In the genomic region with DNA sequence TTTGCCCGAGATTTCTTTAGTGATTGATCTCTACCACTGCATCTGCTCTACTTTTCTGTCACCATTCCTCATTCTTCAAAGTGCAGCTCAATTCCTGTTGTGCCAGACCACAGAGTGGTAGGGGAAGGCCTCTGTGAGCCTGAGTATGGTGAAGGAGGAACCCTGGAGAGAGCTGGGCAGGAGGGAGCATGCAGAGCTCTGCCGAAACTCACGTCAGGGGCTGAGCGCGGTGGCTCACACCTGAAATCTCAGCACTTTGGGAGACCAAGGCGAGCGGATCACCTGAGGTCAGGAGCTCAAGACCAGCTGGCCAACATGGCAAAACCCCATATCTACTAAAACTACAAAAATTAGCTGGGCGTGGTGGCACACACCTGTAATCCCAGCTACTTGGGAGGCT, we compare ENCODE assay signal across 29 cellular contexts. TPM values are rescaled to one million over a fixed set of nuclear protein-coding genes. Genes with fewer than 3 reads are reported as not detected.
"Had no signal": no experiment of that assay in that cellular context is flagged by ENCODE, and none has a peak within 500 bp of the region (broad histone marks: within the 10 kb centered on the region; RNA-seq: fewer than 3 reads in every experiment).

No MANE protein-coding gene starts in this region.

- H3K4me1 ChIP-seq: lower lobe of right lung had no signal

- H3K27ac ChIP-seq: heart left ventricle, lower lobe of right lung, suprapubic skin, tibial artery, WERI-Rb-1 had no signal

- H3K4me3 ChIP-seq: heart left ventricle, lower lobe of right lung, mucosa of descending colon, pancreas, spleen, suprapubic skin, tibial artery had no signal

- DNase-seq: activated CD4-positive, alpha-beta memory T cell treated with anti-CD3 and anti-CD28 coated beads, Interleukin-2, amount 10 ng/mL, durations not matched to agents 7 days and 5 days; activated CD4-positive, alpha-beta T cell treated with anti-CD3 and anti-CD28 coated beads, Interleukin-2, amount 10 ng/mL, durations not matched to agents 7 days and 5 days; activated CD4-positive, CD25-positive, alpha-beta regulatory T cell treated with anti-CD3 and anti-CD28 coated beads, Interleukin-2, amount 50 U/mL, for 72 hours; activated CD8-positive, alpha-beta memory T cell treated with anti-CD3 and anti-CD28 coated beads, Interleukin-2, amount 50 U/mL, for 48 hours; activated gamma-delta T cell treated with Interleukin-2 at 50 U/mL for 16 hours; activated naive CD8-positive, alpha-beta T cell treated with anti-CD3 and anti-CD28 coated beads, Interleukin-2, amount 50 U/mL, for 24 hours; activated T-cell treated with anti-CD3 and anti-CD28 coated beads, Interleukin-2, amount 50 U/mL, for 24 hours; amygdala; endodermal cell; heart left ventricle; kidney glomerular epithelial cell; lower lobe of right lung; mucosa of descending colon; nephron progenitor cell; pancreas; spleen; stimulated activated naive CD4-positive, alpha-beta T cell; SW 1271; T-helper 17 cell; T1000; tibial artery; WERI-Rb-1 had no signal

- H3K27me3 ChIP-seq: heart left ventricle, pancreas, spleen, suprapubic skin, tibial artery had no signal

- ATAC-seq: activated naive CD8-positive, alpha-beta T cell treated with anti-CD3 and anti-CD28 coated beads, Interleukin-2, amount 50 U/mL, for 24 hours; left lobe of liver; lower lobe of right lung; mucosa of descending colon; T-helper 17 cell had no signal

- H3K27ac Mint-ChIP-seq: activated CD4-positive, alpha-beta memory T cell treated with anti-CD3 and anti-CD28 coated beads, Interleukin-2, amount 10 ng/mL, durations not matched to agents 7 days and 5 days; activated CD4-positive, alpha-beta T cell treated with anti-CD3 and anti-CD28 coated beads, Interleukin-2, amount 10 ng/mL, durations not matched to agents 7 days and 5 days; activated naive CD4-positive, alpha-beta T cell treated with anti-CD3 and anti-CD28 coated beads, Interleukin-2, amount 50 U/mL, for 24 hours; activated naive CD8-positive, alpha-beta T cell treated with anti-CD3 and anti-CD28 coated beads, Interleukin-2, amount 50 U/mL, for 24 hours; activated T-cell treated with anti-CD3 and anti-CD28 coated beads, Interleukin-2, amount 50 U/mL, for 24 hours; dendritic cell treated with granulocyte-macrophage colony-stimulating factor and Interleukin-4, amounts not matched to agents 40 ng/mL and 50 ng/mL, for 4 days; endodermal cell; T-helper 17 cell had no signal

- H3K36me3 ChIP-seq: lower lobe of right lung, pancreas, spleen, suprapubic skin, tibial artery, WERI-Rb-1 had no signal

- H3K9me3 ChIP-seq: heart left ventricle, lower lobe of right lung, mucosa of descending colon, pancreas, spleen, suprapubic skin, tibial artery had no signal

- H3K4me3 Mint-ChIP-seq: activated CD4-positive, alpha-beta memory T cell treated with anti-CD3 and anti-CD28 coated beads, Interleukin-2, amount 10 ng/mL, durations not matched to agents 7 days and 5 days; activated CD4-positive, alpha-beta T cell treated with anti-CD3 and anti-CD28 coated beads, Interleukin-2, amount 10 ng/mL, durations not matched to agents 7 days and 5 days; activated naive CD4-positive, alpha-beta T cell treated with anti-CD3 and anti-CD28 coated beads, Interleukin-2, amount 50 U/mL, for 24 hours; activated naive CD8-positive, alpha-beta T cell treated with anti-CD3 and anti-CD28 coated beads, Interleukin-2, amount 50 U/mL, for 24 hours; activated T-cell treated with anti-CD3 and anti-CD28 coated beads, Interleukin-2, amount 50 U/mL, for 24 hours; activated T-helper 17 cell treated with anti-CD3 and anti-CD28 coated beads, Interleukin-2, amount 50 U/mL, for 72 hours; central memory CD8-positive, alpha-beta T cell; dendritic cell treated with granulocyte-macrophage colony-stimulating factor and Interleukin-4, amounts not matched to agents 40 ng/mL and 50 ng/mL, for 4 days; endodermal cell; nephron progenitor cell; T-helper 17 cell had no signal

- H3K27me3 Mint-ChIP-seq: activated CD4-positive, alpha-beta memory T cell treated with anti-CD3 and anti-CD28 coated beads, Interleukin-2, amount 10 ng/mL, durations not matched to agents 7 days and 5 days; activated CD4-positive, alpha-beta T cell treated with anti-CD3 and anti-CD28 coated beads, Interleukin-2, amount 10 ng/mL, durations not matched to agents 7 days and 5 days; activated naive CD4-positive, alpha-beta T cell treated with anti-CD3 and anti-CD28 coated beads, Interleukin-2, amount 50 U/mL, for 24 hours; activated naive CD8-positive, alpha-beta T cell treated with anti-CD3 and anti-CD28 coated beads, Interleukin-2, amount 50 U/mL, for 24 hours; activated T-cell treated with anti-CD3 and anti-CD28 coated beads, Interleukin-2, amount 50 U/mL, for 24 hours; activated T-helper 17 cell treated with anti-CD3 and anti-CD28 coated beads, Interleukin-2, amount 50 U/mL, for 72 hours; central memory CD8-positive, alpha-beta T cell; dendritic cell treated with granulocyte-macrophage colony-stimulating factor and Interleukin-4, amounts not matched to agents 40 ng/mL and 50 ng/mL, for 4 days; T-helper 17 cell had no signal

- H3K9me3 Mint-ChIP-seq: activated CD4-positive, alpha-beta memory T cell treated with anti-CD3 and anti-CD28 coated beads, Interleukin-2, amount 10 ng/mL, durations not matched to agents 7 days and 5 days; activated CD4-positive, alpha-beta T cell treated with anti-CD3 and anti-CD28 coated beads, Interleukin-2, amount 10 ng/mL, durations not matched to agents 7 days and 5 days; activated naive CD4-positive, alpha-beta T cell treated with anti-CD3 and anti-CD28 coated beads, Interleukin-2, amount 50 U/mL, for 24 hours; activated naive CD8-positive, alpha-beta T cell treated with anti-CD3 and anti-CD28 coated beads, Interleukin-2, amount 50 U/mL, for 24 hours; activated T-cell treated with anti-CD3 and anti-CD28 coated beads, Interleukin-2, amount 50 U/mL, for 24 hours; activated T-helper 17 cell treated with anti-CD3 and anti-CD28 coated beads, Interleukin-2, amount 50 U/mL, for 72 hours; central memory CD8-positive, alpha-beta T cell; dendritic cell treated with granulocyte-macrophage colony-stimulating factor and Interleukin-4, amounts not matched to agents 40 ng/mL and 50 ng/mL, for 4 days; endodermal cell; nephron progenitor cell had no signal

RNA-seq across cellular contexts. Expression of a gene that starts 54.3 kb away (rescaled TPM):
- total RNA-seq: activated CD4-positive, alpha-beta memory T cell treated with anti-CD3 and anti-CD28 coated beads, Interleukin-2, amount 10 ng/mL, durations not matched to agents 7 days and 5 days; pulmonary artery endothelial cell; T-helper 17 cell had no signal
